Comparison of ENCODE assay signal across 21 cellular contexts in genomic region chr11:36591433-36591832, GRCh38. TPM values are rescaled to one million over a fixed set of nuclear protein-coding genes. Genes with fewer than 3 reads are reported as not detected.
DNase-seq lines count a peak whose midpoint lies in the region; ATAC-seq and TF ChIP-seq lines count a peak whose summit lies in the region.
"Had no signal": no experiment of that assay in that cellular context is flagged by ENCODE, and none has a peak within 500 bp of the region (broad histone marks: within the 10 kb centered on the region; RNA-seq: fewer than 3 reads in every experiment).

No MANE protein-coding gene starts in this region.

- BruUV-seq in Calu3 (replicated peaks; lab: Mats Ljungman, UMichigan), result no TSS peak

- peaks cover 5% of the 10 kb centered on the region for H3K4me1 Mint-ChIP-seq in activated naive CD4-positive, alpha-beta T cell treated with anti-CD3 and anti-CD28 coated beads for 36 hours (ENCODE audit: low read depth)
- no peaks in the 10 kb centered on the region for H3K4me1 Mint-ChIP-seq in Calu3 (ENCODE audit: low read depth, unreplicated experiment)

- H4K20me1 ChIP-seq in DND-41 (ENCODE audit: insufficient read depth, low read length), result peaks cover 3% of the 10 kb centered on the region; the same call in 1 of the 2 replicates

- H3K27ac Mint-ChIP-seq in activated naive CD4-positive, alpha-beta T cell treated with anti-CD3 and anti-CD28 coated beads for 36 hours, result no peak overlapping the region
- no peak overlapping the region for H3K27ac Mint-ChIP-seq in Calu3 (ENCODE audit: unreplicated experiment)
- H3K27ac Mint-ChIP-seq: CD4-positive, alpha-beta T cell; CD8-positive, alpha-beta memory T cell had no signal

- H3K79me2 ChIP-seq in DND-41 (ENCODE audit: insufficient read depth, low read length), result peaks cover 93% of the 10 kb centered on the region

- H3K4me2 ChIP-seq in DND-41 (ENCODE audit: insufficient read depth, low read length), result peak overlapping the region; percentile 88; the same call in 1 of the 2 replicates

- H3K36me3 ChIP-seq in DND-41 (ENCODE audit: insufficient read depth, low read length) (peaks cover 47% of the 10 kb centered on the region), HEK293 (ENCODE audit: control insufficient read depth in 2 of 2, insufficient read depth in 1 of 2, low read length in 2 of 2) (no peaks in the 10 kb centered on the region), thymus (ENCODE audit: control insufficient read depth, insufficient read depth) (peaks cover 13% of the 10 kb centered on the region)
- H3K36me3 ChIP-seq: BE2C had no signal

- POLR2A ChIA-PET in HEK293 (lab: Yijun Ruan, JAX), result no interaction called here

- CTCF ChIA-PET in HEK293 (lab: Yijun Ruan, JAX), result interaction anchor here (0.9 kb wide), 1 partner anchor 28 kb away, joined by 3 read pairs; no protein-coding TSS in a partner anchor
- CTCF ChIA-PET in activated naive CD4-positive, alpha-beta T cell treated with anti-CD3 and anti-CD28 coated beads for 36 hours (lab: Charles Lee), result no interaction called here
- CTCF ChIA-PET in Calu3 (lab: Charles Lee), result no interaction called here

- H3K27ac ChIP-seq in DND-41 (ENCODE audit: low read length) (no peak overlapping the region), HEK293 (ENCODE audit: extremely low read depth, low read depth, low read length) (no peak overlapping the region), thymus (ENCODE audit: low read depth) (no peak overlapping the region)
- H3K27ac ChIP-seq: BLaER1 treated with 17β-estradiol and CSF1 and Interleukin-3, amounts not matched to agents 10 nM and 100 nM; C4-2B had no signal

- intact Hi-C loops in activated naive CD4-positive, alpha-beta T cell treated with anti-CD3 and anti-CD28 coated beads for 36 hours (cut with micrococcal nuclease), result no loop called here
- intact Hi-C loops in Calu3 (cut with micrococcal nuclease; ENCODE audit: unreplicated experiment), result no loop called here

- TF ChIP-seq CTCF in DND-41 (IDR thresholded peaks at IDR 0.05; ENCODE audit: borderline replicate concordance, extremely low read depth, low read length, poor library complexity, severe bottlenecking) (no peak), HEK293 (tag by site-specific recombination; IDR thresholded peaks at IDR 0.05) (no peak), Calu3 (IDR thresholded peaks at IDR 0.05; ENCODE audit: unreplicated experiment) (no peak)

- ATAC-seq in DND-41 (ENCODE audit: insufficient read depth, low read depth) (no peak), GM21423 (IDR thresholded peaks at IDR 0.05; ENCODE audit: unreplicated experiment) (no peak)

- DNase-seq in DND-41 (no peak), Calu3 (no peak)
- no peak for DNase-seq in activated naive CD4-positive, alpha-beta T cell treated with anti-CD3 and anti-CD28 coated beads for 36 hours
- DNase-seq: 8988T; ACHN; BE2C; CD4-positive, alpha-beta T cell; CD8-positive, alpha-beta memory T cell; COR-L47; DMS79 treated with DMSO at 0.1 percent for 48 hours; EL; GDM1 had no signal

- peaks cover 22% of the 10 kb centered on the region for H3K27me3 Mint-ChIP-seq in activated naive CD4-positive, alpha-beta T cell treated with anti-CD3 and anti-CD28 coated beads for 36 hours (ENCODE audit: low read depth)
- H3K27me3 Mint-ChIP-seq in Calu3 (ENCODE audit: unreplicated experiment), result peaks cover 67% of the 10 kb centered on the region

- H3K9me3 Mint-ChIP-seq in activated naive CD4-positive, alpha-beta T cell treated with anti-CD3 and anti-CD28 coated beads for 36 hours, result no peaks in the 10 kb centered on the region
- H3K9me3 Mint-ChIP-seq in Calu3 (ENCODE audit: low read depth, unreplicated experiment), result peaks cover 4% of the 10 kb centered on the region
- H3K9me3 Mint-ChIP-seq: CD4-positive, alpha-beta T cell; CD8-positive, alpha-beta memory T cell had no signal

- no peak overlapping the region for H3K4me3 Mint-ChIP-seq in activated naive CD4-positive, alpha-beta T cell treated with anti-CD3 and anti-CD28 coated beads for 36 hours
- no peak overlapping the region for H3K4me3 Mint-ChIP-seq in Calu3 (ENCODE audit: low read depth, unreplicated experiment)
- H3K4me3 Mint-ChIP-seq: CD4-positive, alpha-beta T cell; CD8-positive, alpha-beta memory T cell had no signal

- H3K9ac ChIP-seq in DND-41 (ENCODE audit: low read depth, low read length), result no peak overlapping the region
- H3K9ac ChIP-seq: BLaER1 treated with 17β-estradiol and CSF1 and Interleukin-3, amounts not matched to agents 10 nM and 100 nM had no signal

- no peaks in the 10 kb centered on the region for H3K27me3 ChIP-seq in DND-41 (ENCODE audit: insufficient read depth, low read length, poor library complexity)
- no peaks in the 10 kb centered on the region for H3K27me3 ChIP-seq in thymus (ENCODE audit: control insufficient read depth, insufficient read depth)
- H3K27me3 ChIP-seq: BE2C; BLaER1 treated with 17β-estradiol and CSF1 and Interleukin-3, amounts not matched to agents 10 nM and 100 nM had no signal

- H3K9me3 ChIP-seq in DND-41 (ENCODE audit: insufficient read depth, low read length, severe bottlenecking) (peaks cover 8% of the 10 kb centered on the region), HEK293 (ENCODE audit: control insufficient read depth, insufficient read depth, low read depth, low read length) (no peaks in the 10 kb centered on the region), thymus (ENCODE audit: control insufficient read depth) (no peaks in the 10 kb centered on the region)
- H3K9me3 ChIP-seq: BE2C had no signal

- H3K4me3 ChIP-seq in DND-41 (ENCODE audit: low read depth in 1 of 2, low read length in 2 of 2), result no peak overlapping the region; a peak in 1 of 4 replicates
- no peak overlapping the region for H3K4me3 ChIP-seq in HEK293 (ENCODE audit: low read depth, low read length)
- peak overlapping the region; percentile 29 for H3K4me3 ChIP-seq in thymus (ENCODE audit: low read length)

- no peaks in the 10 kb centered on the region for H3K36me3 Mint-ChIP-seq in activated naive CD4-positive, alpha-beta T cell treated with anti-CD3 and anti-CD28 coated beads for 36 hours (ENCODE audit: low read depth)
- peaks cover 8% of the 10 kb centered on the region for H3K36me3 Mint-ChIP-seq in Calu3 (ENCODE audit: insufficient read depth, unreplicated experiment)

- peaks cover 68% of the 10 kb centered on the region for H3K4me1 ChIP-seq in DND-41 (ENCODE audit: insufficient read depth, low read length)
- no peaks in the 10 kb centered on the region for H3K4me1 ChIP-seq in HEK293 (ENCODE audit: control insufficient read depth, insufficient read depth, low read length)
- H3K4me1 ChIP-seq in thymus (ENCODE audit: control insufficient read depth, insufficient read depth, low read length), result peaks cover 6% of the 10 kb centered on the region
- H3K4me1 ChIP-seq: BE2C had no signal

- H2AFZ ChIP-seq in DND-41 (ENCODE audit: low read depth, low read length), result no peak overlapping the region

- WGBS in thymus, result 96% methylated on average over 1 of the region's 1 CpG

TF ChIP-seq in HEK293, 187 proteins besides CTCF, POLR2A, EP300 and RAD21:
- TF ChIP-seq ZNF48 (tag by site-specific recombination; IDR thresholded peaks at IDR 0.05) (no peak), ZFP37 (tag by site-specific recombination; IDR thresholded peaks at IDR 0.05) (no peak), ZSCAN4 (tag by site-specific recombination; IDR thresholded peaks at IDR 0.05) (peak; percentile 56; the same call in 1 of the 2 replicates), ZNF514 (tag by site-specific recombination; IDR thresholded peaks at IDR 0.05) (no peak)
TF ChIP-seq in HEK293: peak in this region for 1.

RNA-seq across cellular contexts. Expression of gene IFTAP, which starts 2.9 kb away (rescaled TPM):
- polyA plus RNA-seq in thymus, result 31.8 TPM
- 1 to 10 TPM; 4.2 to 5.0 TPM for total RNA-seq in activated naive CD4-positive, alpha-beta T cell treated with anti-CD3 and anti-CD28 coated beads for 36 hours
- total RNA-seq in Calu3 (2022), result 15.5 and 17.1 TPM in 2 replicates

RNA-seq across cellular contexts. Expression of gene RAG2, which starts 6.6 kb away (rescaled TPM):
- 16.5 TPM for polyA plus RNA-seq in thymus
- not detected for total RNA-seq in activated naive CD4-positive, alpha-beta T cell treated with anti-CD3 and anti-CD28 coated beads for 36 hours
- not detected in 2 replicates for total RNA-seq in Calu3 (2022)
- total RNA-seq: A673; CD4-positive, alpha-beta T cell; CD8-positive, alpha-beta memory T cell; Daoy; G401 had no signal
- polyA plus RNA-seq: AG04450; CD8-positive, alpha-beta memory T cell had no signal

RNA-seq across cellular contexts. Expression of gene RAG1, which starts 23.6 kb away (rescaled TPM):
- 24.6 TPM for polyA plus RNA-seq in thymus
- under 1 TPM; 0.14 to 0.30 TPM for total RNA-seq in activated naive CD4-positive, alpha-beta T cell treated with anti-CD3 and anti-CD28 coated beads for 36 hours
- total RNA-seq in Calu3 (2022), result 0.56 and 0.90 TPM in 2 replicates
- total RNA-seq: G401 had no signal
